9 cellular contexts compared by ENCODE assay signal in genomic region chr17:42460371-42460770, GRCh38. TPM values are rescaled to one million over a fixed set of nuclear protein-coding genes. Genes with fewer than 3 reads are reported as not detected.
DNase-seq lines count a peak whose midpoint lies in the region; ATAC-seq, FAIRE-seq and TF ChIP-seq lines count a peak whose summit lies in the region.
"Had no signal": no experiment of that assay in that cellular context is flagged by ENCODE, and none has a peak within 500 bp of the region (broad histone marks: within the 10 kb centered on the region; RNA-seq: fewer than 3 reads in every experiment).

No MANE protein-coding gene starts in this region.

- no peaks in the 10 kb centered on the region for H3K36me3 ChIP-seq in breast epithelium
- H3K36me3 ChIP-seq in naive thymus-derived CD4-positive, alpha-beta T cell (ENCODE audit: control insufficient read depth in 2 of 3, insufficient read depth in 3 of 3, low read length in 3 of 3) = no peaks in the 10 kb centered on the region

- H3K4me3 ChIP-seq in A549 (peak overlapping the region; percentile 83), breast epithelium (peak overlapping the region; percentile 65 to 81 (median 75))
- H3K4me3 ChIP-seq in naive thymus-derived CD4-positive, alpha-beta T cell (ENCODE audit: low read length) = no peak overlapping the region

- H3K27ac Mint-ChIP-seq in naive thymus-derived CD4-positive, alpha-beta T cell = peak overlapping the region in 4 of 9 donors; percentile 22 to 89 (median 76)

- no peak for TF ChIP-seq EP300 in A549 (IDR thresholded peaks at IDR 0.05)

- TF ChIP-seq POLR2A in A549 (IDR thresholded peaks at IDR 0.05; ENCODE audit: low read length) = no peak
- TF ChIP-seq POLR2A in breast epithelium (IDR thresholded peaks at IDR 0.05) = no peak

- WGBS in A549 (ENCODE audit: missing lambda C conversion rate) = 93% methylated on average over 1 of the region's 1 CpG

- peaks cover 0 to 2% (median 0%) of the 10 kb centered on the region in 11 donors for H3K9me3 Mint-ChIP-seq in naive thymus-derived CD4-positive, alpha-beta T cell

- intact Hi-C loops in breast epithelium (cut with DNase I; ENCODE audit: low total_unique reads) (no loop called here), sciatic nerve (cut with DNase I) (no loop called here)
- intact Hi-C loops in naive thymus-derived CD4-positive, alpha-beta T cell (cut with micrococcal nuclease) = no loop called here

- peaks cover 54% of the 10 kb centered on the region for H3K4me1 ChIP-seq in A549
- H3K4me1 ChIP-seq in breast epithelium = peaks cover 7 to 17% of the 10 kb centered on the region in 2 donors
- H3K4me1 ChIP-seq in naive thymus-derived CD4-positive, alpha-beta T cell (ENCODE audit: control insufficient read depth in 2 of 2, insufficient read depth in 2 of 2, low read length in 2 of 2) = peaks cover 36 to 39% of the 10 kb centered on the region in 2 donors

- H3K36me3 Mint-ChIP-seq in naive thymus-derived CD4-positive, alpha-beta T cell = peaks cover 0 to 17% (median 11%) of the 10 kb centered on the region in 5 donors

- FAIRE-seq in A549 (lab: Jason Lieb, UNC) = no peak
- FAIRE-seq: frontal cortex had no signal

- POLR2A ChIA-PET in A549 (lab: Yijun Ruan, JAX) = interaction anchor here (1.3 to 1.7 kb wide), 2 partner anchors 37 to 67 kb away, joined by 4 to 6 read pairs; partner anchors contain the start of gene CAVIN1
- POLR2A ChIA-PET in naive thymus-derived CD4-positive, alpha-beta T cell (lab: Charles Lee) = interaction anchor here (0.6 to 1.3 kb wide), 4 partner anchors 67 to 152 kb away, joined by 3 read pairs; no protein-coding TSS in a partner anchor

- no peaks in the 10 kb centered on the region for H3K9me3 ChIP-seq in A549
- no peaks in the 10 kb centered on the region for H3K9me3 ChIP-seq in breast epithelium
- no peaks in the 10 kb centered on the region for H3K9me3 ChIP-seq in naive thymus-derived CD4-positive, alpha-beta T cell (ENCODE audit: control insufficient read depth in 2 of 3, low read length in 3 of 3)

- no peak for TF ChIP-seq RAD21 in A549 (conservative IDR thresholded peaks at IDR 0.05 in 1 of 2, IDR thresholded peaks at IDR 0.05 in 1 of 2)

- CTCF ChIA-PET in A549 (lab: Yijun Ruan, JAX) = interaction anchor here (0.9 to 3.8 kb wide), 19 partner anchors 9 to 238 kb away, joined by 3 to 20 read pairs (median 5); partner anchors contain the start of gene CAVIN1
- CTCF ChIA-PET in naive thymus-derived CD4-positive, alpha-beta T cell (lab: Charles Lee) = interaction anchor here (0.8 to 1.2 kb wide), 3 partner anchors 20 to 148 kb away, joined by 3 read pairs; partner anchors contain the start of gene STAT3

- peaks cover 24 to 47% (median 40%) of the 10 kb centered on the region in 7 donors for H3K4me1 Mint-ChIP-seq in naive thymus-derived CD4-positive, alpha-beta T cell

- ATAC-seq in A549 = no peak
- ATAC-seq in naive thymus-derived CD4-positive, alpha-beta T cell = no peak
- ATAC-seq in HG03469 (IDR thresholded peaks at IDR 0.05; ENCODE audit: unreplicated experiment) = no peak
- ATAC-seq in sciatic nerve = no peak
- no peak for ATAC-seq in HG02981 (IDR thresholded peaks at IDR 0.05; ENCODE audit: unreplicated experiment)

- H3K27ac ChIP-seq in A549 = peak overlapping the region; percentile 28 to 88; a peak in 5 of 6 replicates
- H3K27ac ChIP-seq in breast epithelium = peak overlapping the region; percentile 97
- no peak overlapping the region for H3K27ac ChIP-seq in naive thymus-derived CD4-positive, alpha-beta T cell (ENCODE audit: low read depth, low read length)

- TF ChIP-seq CTCF in A549 (IDR thresholded peaks at IDR 0.05) = no peak
- TF ChIP-seq CTCF in breast epithelium (IDR thresholded peaks at IDR 0.05) = no peak

- H3K4me3 Mint-ChIP-seq in naive thymus-derived CD4-positive, alpha-beta T cell = peak overlapping the region in 7 of 10 donors; percentile 88 to 97 (median 91)

- H3K4me2 ChIP-seq in A549 = peak overlapping the region; percentile 88

- peaks cover 0 to 13% (median 0%) of the 10 kb centered on the region in 5 donors for H3K27me3 Mint-ChIP-seq in naive thymus-derived CD4-positive, alpha-beta T cell

- DNase-seq in A549 (ENCODE audit: low read depth in 1 of 2, low spot score in 1 of 2) (no peak), HT1080 (ENCODE audit: low read depth) (peak; percentile 26), breast epithelium (ENCODE audit: low spot score in 2 of 2) (no peak), SKM-1 treated with dmso at 0.1 percent for 144 hours (lab: John Stamatoyannopoulos, UW; ENCODE audit: unreplicated experiment) (no peak), sciatic nerve (ENCODE audit: low spot score) (no peak)
- DNase-seq in naive thymus-derived CD4-positive, alpha-beta T cell = no peak

- H3K27me3 ChIP-seq in breast epithelium = no peaks in the 10 kb centered on the region
- no peaks in the 10 kb centered on the region for H3K27me3 ChIP-seq in naive thymus-derived CD4-positive, alpha-beta T cell (ENCODE audit: control insufficient read depth in 2 of 2, insufficient read depth in 2 of 2, low read length in 2 of 2)

TF ChIP-seq in A549, 52 proteins besides CTCF, POLR2A, EP300 and RAD21:
- TF ChIP-seq CHD2 (IDR thresholded peaks at IDR 0.05; ENCODE audit: low read length, partially characterized antibody) (no peak), BHLHE40 (IDR thresholded peaks at IDR 0.05; ENCODE audit: low read depth, low read length) (no peak), USF2 (IDR thresholded peaks at IDR 0.05) (no peak)

RNA-seq across cellular contexts. Expression of gene ATP6V0A1, which starts 1.7 kb away (rescaled TPM):
- polyA plus RNA-seq in A549 (2011; rRNA removed) (33.7 and 59.6 TPM in 2 replicates), A549 (2017; fragmentation: RNase III; extraction: RNeasy Plus Mini Kit Qiagen cat#74134 plus additional on column Dnase treatment) (25.8 to 27.3 TPM (median 26.7 TPM) in 3 replicates)
- 36.3 and 39.6 TPM in 2 replicates for polyA plus RNA-seq in A549 (2012; cell fraction: cytosol; rRNA removed)
- 219 and 262 TPM in 2 replicates for polyA plus RNA-seq in A549 (2012; cell fraction: nucleus; rRNA removed)
- polyA minus RNA-seq in A549 (2011; rRNA and poly(A)+ RNA removed) = 115 and 146 TPM in 2 replicates
- 11.8 and 14.8 TPM in 2 replicates for total RNA-seq in HT1080 (2014; rRNA removed; shearing (Covaris generic))
- 8.4 and 9.4 TPM in 2 replicates for polyA plus RNA-seq in HT1080 (2015; cell fraction: cytosol; rRNA removed)
- polyA plus RNA-seq in HT1080 (2015; cell fraction: nucleus; rRNA removed) = 38.6 and 45.7 TPM in 2 replicates
- total RNA-seq in breast epithelium (10 to 100 TPM; 53.1 to 74.5 (median 60.0) TPM), sciatic nerve (115 TPM)
- 10 to 100 TPM; 16.1 to 74.8 (median 17.9) TPM for total RNA-seq in naive thymus-derived CD4-positive, alpha-beta T cell
- polyA plus RNA-seq in naive thymus-derived CD4-positive, alpha-beta T cell = 10 to 100 TPM; 10.7 to 16.8 TPM

RNA-seq across cellular contexts. Expression of gene CAVIN1, which starts 37.3 kb away (rescaled TPM):
- polyA plus RNA-seq in A549 (2011; rRNA removed) (91.4 and 101 TPM in 2 replicates), A549 (2017; fragmentation: RNase III; extraction: RNeasy Plus Mini Kit Qiagen cat#74134 plus additional on column Dnase treatment) (371 to 416 TPM (median 377 TPM) in 3 replicates)
- polyA plus RNA-seq in A549 (2012; cell fraction: cytosol; rRNA removed) = 179 and 201 TPM in 2 replicates
- polyA plus RNA-seq in A549 (2012; cell fraction: nucleus; rRNA removed) = 194 and 208 TPM in 2 replicates
- 68.0 and 70.8 TPM in 2 replicates for polyA minus RNA-seq in A549 (2011; rRNA and poly(A)+ RNA removed)
- total RNA-seq in HT1080 (2014; rRNA removed; shearing (Covaris generic)) = 232 and 236 TPM in 2 replicates
- 129 and 146 TPM in 2 replicates for polyA plus RNA-seq in HT1080 (2015; cell fraction: cytosol; rRNA removed)
- polyA plus RNA-seq in HT1080 (2015; cell fraction: nucleus; rRNA removed) = 163 and 166 TPM in 2 replicates
- total RNA-seq in breast epithelium (100 to 1,000 TPM; 288 to 554 (median 306) TPM), sciatic nerve (608 TPM)
- total RNA-seq in naive thymus-derived CD4-positive, alpha-beta T cell = 1 to 10 TPM in 2 of 5 experiments, under 1 TPM in 1, not detected in 2; 0.32 to 3.8 (median 1.1) TPM
- polyA plus RNA-seq in naive thymus-derived CD4-positive, alpha-beta T cell = under 1 TPM; 0.25 to 0.81 TPM

Comparison
In these comparisons a context has a peak if more than half of its experiments do, and no peak if none do; other contexts are left out.
1. RNA of gene CAVIN1, which starts 37.3 kb away (total RNA-seq): 608 TPM in sciatic nerve (single experiment), 288 to 554 TPM in breast epithelium and 232 to 236 TPM in HT1080; 0.32 to 3.8 TPM in naive thymus-derived CD4-positive, alpha-beta T cell; every median in the first group is over 10 times any median in the second.